Comparison of ENCODE assay signal across 30 cellular contexts in genomic region chr4:75144475-75144874, GRCh38.
"Had no signal": no experiment of that assay in that cellular context is flagged by ENCODE, and none has a peak within 500 bp of the region (broad histone marks: within the 10 kb centered on the region; RNA-seq: fewer than 3 reads in every experiment).

No MANE protein-coding gene starts in this region.

- H3K9me3 Mint-ChIP-seq: nephron; neural progenitor cell; stimulated activated memory B cell treated with anti-CD40 and anti-IgM and Interleukin-4, amounts not matched to agents 10 μg/mL and 1 μg/mL and 100 μg/mL, for 72 hours; type B pancreatic cell had no signal

- H3K27ac ChIP-seq: neural progenitor cell, ovary, parathyroid adenoma, psoas muscle, right lobe of liver, sigmoid colon, suprapubic skin, testis, tibial artery, transverse colon, upper lobe of right lung had no signal

- H3K4me1 Mint-ChIP-seq: natural killer cell; stimulated activated naive CD8-positive, alpha-beta T cell treated with anti-CD3 and anti-CD28 coated beads, Interleukin-15, amount 100 ng/mL, for 72 hours had no signal

- H3K27me3 ChIP-seq: neural progenitor cell, ovary, right lobe of liver, sigmoid colon, suprapubic skin, testis, tibial artery, transverse colon, upper lobe of right lung, uterus had no signal

- H3K4me1 ChIP-seq: neural progenitor cell, parathyroid adenoma, psoas muscle, right lobe of liver, sigmoid colon, suprapubic skin, testis, upper lobe of right lung, uterus had no signal

- ATAC-seq: natural killer cell; psoas muscle; right cardiac atrium; right lobe of liver; stimulated activated memory B cell treated with anti-CD40 and anti-IgM and Interleukin-4, amounts not matched to agents 10 μg/mL and 1 μg/mL and 100 μg/mL, for 72 hours; stimulated activated naive CD8-positive, alpha-beta T cell treated with anti-CD3 and anti-CD28 coated beads, Interleukin-15, amount 100 ng/mL, for 72 hours; stimulated activated naive CD8-positive, alpha-beta T cell treated with anti-CD3 and anti-CD28 coated beads, Interleukin-15, Interleukin-2, amounts not matched to agents 100 U/mL and 50 U/mL, for 24 hours; upper lobe of right lung had no signal

- H3K4me3 Mint-ChIP-seq: natural killer cell; nephron; neural progenitor cell; stimulated activated memory B cell treated with anti-CD40 and anti-IgM and Interleukin-4, amounts not matched to agents 10 μg/mL and 1 μg/mL and 100 μg/mL, for 72 hours; stimulated activated naive CD8-positive, alpha-beta T cell treated with anti-CD3 and anti-CD28 coated beads, Interleukin-15, amount 100 ng/mL, for 72 hours; type B pancreatic cell had no signal

- H3K9ac ChIP-seq: neural progenitor cell, parathyroid adenoma had no signal

- H3K36me3 ChIP-seq: neural progenitor cell, ovary, right lobe of liver, sigmoid colon, suprapubic skin, tibial artery, transverse colon, upper lobe of right lung, uterus had no signal

- H3K27me3 Mint-ChIP-seq: progenitor cell of endocrine pancreas; stimulated activated memory B cell treated with anti-CD40 and anti-IgM and Interleukin-4, amounts not matched to agents 10 μg/mL and 1 μg/mL and 100 μg/mL, for 72 hours; stimulated activated naive CD8-positive, alpha-beta T cell treated with anti-CD3 and anti-CD28 coated beads, Interleukin-15, amount 100 ng/mL, for 72 hours; type B pancreatic cell had no signal

- H3K36me3 Mint-ChIP-seq: natural killer cell; neural progenitor cell; stimulated activated memory B cell treated with anti-CD40 and anti-IgM and Interleukin-4, amounts not matched to agents 10 μg/mL and 1 μg/mL and 100 μg/mL, for 72 hours; type B pancreatic cell had no signal

- H3K9me3 ChIP-seq: psoas muscle, right lobe of liver, sigmoid colon, suprapubic skin, testis, tibial artery, transverse colon, upper lobe of right lung, uterus had no signal

- H3K4me3 ChIP-seq: neural progenitor cell, ovary, psoas muscle, right lobe of liver, sigmoid colon, suprapubic skin, testis, tibial artery, transverse colon, upper lobe of right lung, uterus had no signal

- H3K27ac Mint-ChIP-seq: natural killer cell; nephron; neural progenitor cell; progenitor cell of endocrine pancreas; stimulated activated memory B cell treated with anti-CD40 and anti-IgM and Interleukin-4, amounts not matched to agents 10 μg/mL and 1 μg/mL and 100 μg/mL, for 72 hours; stimulated activated naive CD8-positive, alpha-beta T cell treated with anti-CD3 and anti-CD28 coated beads, Interleukin-15, amount 100 ng/mL, for 72 hours; type B pancreatic cell had no signal

- DNase-seq: natural killer cell; occipital lobe; ovary; posterior cingulate gyrus; psoas muscle; right cardiac atrium; right lobe of liver; sigmoid colon; small intestine; stimulated activated CD4-positive, alpha-beta T cell treated with anti-CD3 and anti-CD28 coated beads, Interleukin-15, amount 100 ng/mL, for 24 hours; stimulated activated CD4-positive, alpha-beta T cell treated with anti-CD3 and anti-CD28 coated beads, Interleukin-2, amount 100 ng/mL, for 24 hours; stimulated activated CD4-positive, alpha-beta T cell treated with anti-CD3 and anti-CD28 coated beads, Interleukin-2, amount 100 ng/mL, for 48 hours; stimulated activated CD4-positive, alpha-beta T cell treated with anti-CD3 and anti-CD28 coated beads, Interleukin-4, amount 100 ng/mL, for 4 hours; stimulated activated CD8-positive, alpha-beta memory T cell treated with anti-CD3 and anti-CD28 coated beads, Interleukin-4, amount 100 ng/mL, for 48 hours; stimulated activated naive CD4-positive, alpha-beta T cell; stimulated activated naive CD8-positive, alpha-beta T cell treated with anti-CD3 and anti-CD28 coated beads, Interleukin-15, amount 100 ng/mL, for 72 hours; stimulated activated naive CD8-positive, alpha-beta T cell treated with anti-CD3 and anti-CD28 coated beads, Interleukin-15, Interleukin-2, amounts not matched to agents 100 U/mL and 50 U/mL, for 24 hours; substantia nigra; testis; tibial artery; transverse colon; upper lobe of right lung; uterus had no signal
